ENCODE assay signal across 22 cellular contexts in genomic region chr2:1658394-1659151, GRCh38.
DNase-seq lines count a peak whose midpoint lies in the region; ATAC-seq and TF ChIP-seq lines count a peak whose summit lies in the region.
"Had no signal": no experiment of that assay in that cellular context is flagged by ENCODE, and none has a peak within 500 bp of the region (broad histone marks: within the 10 kb centered on the region; RNA-seq: fewer than 3 reads in every experiment).

No MANE protein-coding gene starts in this region.

- H3K9me3 Mint-ChIP-seq in brain (no peaks in the 10 kb centered on the region), neural crest cell (no peaks in the 10 kb centered on the region)
- H3K9me3 Mint-ChIP-seq: activated T-helper 1 cell treated with anti-CD3 and anti-CD28 coated beads, Interleukin-12 subunit alpha, Interleukin-12 subunit beta, Interleukin-2, Interleukin-4 antibody, amounts not matched to agents 30 ng/mL and 10 ng/mL and 1 ng/mL, durations not matched to agents 14 hours and 24 hours and 36 hours had no signal

- TF ChIP-seq CTCF in heart right ventricle (IDR thresholded peaks at IDR 0.05) (no peak), brain (conservative IDR thresholded peaks at IDR 0.05) (no peak), neural crest cell (conservative IDR thresholded peaks at IDR 0.05) (no peak), transverse colon (IDR thresholded peaks at IDR 0.05) (no peak)

- H3K27me3 Mint-ChIP-seq in brain: no peaks in the 10 kb centered on the region
- no peaks in the 10 kb centered on the region for H3K27me3 Mint-ChIP-seq in neural crest cell (ENCODE audit: low read depth)

- DNase-seq in Right ventricle myocardium superior (peak; percentile 25), heart right ventricle (no peak), neural crest cell (ENCODE audit: low read depth, low spot score) (no peak), transverse colon (peak; percentile 6), NCI-H1048 (lab: John Stamatoyannopoulos, UW) (no peak)
- DNase-seq: activated CD4-positive, alpha-beta T cell treated with anti-CD3 and anti-CD28 coated beads for 36 hours; brain microvascular endothelial cell; Caco-2; HCEC 1CT; KG1; mammary epithelial cell; NCI-H2081; NCI-H446 treated with DMSO at 0.1 percent for 48 hours; stimulated activated CD4-positive, alpha-beta T cell treated with anti-CD3 and anti-CD28 coated beads, Interleukin-2, amount 100 ng/mL, for 48 hours; stimulated activated naive CD8-positive, alpha-beta T cell treated with anti-CD3 and anti-CD28 coated beads, Interleukin-15, Interleukin-2, amounts not matched to agents 100 U/mL and 50 U/mL, for 24 hours; SW 1271 had no signal

- H3K4me3 ChIP-seq in heart right ventricle (no peak overlapping the region), transverse colon (no peak overlapping the region)
- H3K4me3 ChIP-seq: hepatocyte, upper lobe of left lung had no signal

- no peak for TF ChIP-seq EP300 in transverse colon (IDR thresholded peaks at IDR 0.05; ENCODE audit: low read depth)

- H3K36me3 Mint-ChIP-seq in brain (peaks cover 43% of the 10 kb centered on the region), neural crest cell (ENCODE audit: low read depth) (peaks cover 19% of the 10 kb centered on the region)

- H3K4me1 ChIP-seq in heart right ventricle (peaks cover 0 to 19% (median 8%) of the 10 kb centered on the region in 9 donors), transverse colon (peaks cover 0 to 1% (median under 1%) of the 10 kb centered on the region in 4 donors)
- H3K4me1 ChIP-seq: Caco-2 had no signal

- in situ Hi-C loops in transverse colon (cut with MboI; ENCODE audit: low pct_ligation_motif_present in 1 of 4, low pct_unique_long_range_greater_than_20kb in 1 of 4, low sequenced_read_pairs in 3 of 4): loop anchor here in 1 of 4 donors (10.0 kb wide), 1 partner anchor 86 kb away; the partner anchor contains the start of gene PXDN

- WGBS in heart right ventricle, 2 donors: 91 to 93% methylated on average over 26 of the region's 26 CpGs
- 90 to 91% methylated on average over 2 to 26 of the region's 26 CpGs for WGBS in transverse colon (ENCODE audit: low coverage in 1 of 2), 2 donors

- H3K36me3 ChIP-seq in heart right ventricle (peaks cover 0 to 60% (median 24%) of the 10 kb centered on the region in 9 donors), transverse colon (no peaks in the 10 kb centered on the region)

- TF ChIP-seq POLR2A in transverse colon (IDR thresholded peaks at IDR 0.05): no peak

- H3K9me3 ChIP-seq in heart right ventricle: no peaks in the 10 kb centered on the region
- H3K9me3 ChIP-seq in transverse colon: no peaks in the 10 kb centered on the region
- H3K9me3 ChIP-seq: Caco-2, upper lobe of left lung had no signal

- H3K27ac Mint-ChIP-seq in brain (peak overlapping the region in 3 of 5 experiments; percentile 44 to 67 (median 50)), neural crest cell (ENCODE audit: unreplicated experiment) (peak overlapping the region; percentile 79)
- H3K27ac Mint-ChIP-seq: activated CD4-positive, alpha-beta T cell treated with anti-CD3 and anti-CD28 coated beads for 36 hours; activated T-helper 1 cell treated with anti-CD3 and anti-CD28 coated beads, Interleukin-12 subunit alpha, Interleukin-12 subunit beta, Interleukin-2, Interleukin-4 antibody, amounts not matched to agents 30 ng/mL and 10 ng/mL and 1 ng/mL, durations not matched to agents 14 hours and 24 hours and 36 hours had no signal

- H3K4me1 Mint-ChIP-seq in brain (peaks cover 3% of the 10 kb centered on the region), neural crest cell (peaks cover 9% of the 10 kb centered on the region)
- H3K4me1 Mint-ChIP-seq: activated CD4-positive, alpha-beta T cell treated with anti-CD3 and anti-CD28 coated beads for 36 hours had no signal

- intact Hi-C loops in Right ventricle myocardium superior (cut with DNase I): no loop called here
- intact Hi-C loops in heart right ventricle (cut with DNase I): loop anchor here in 2 of 10 donors (10.0 kb wide), 1 partner anchor 86 kb away; the partner anchor contains the start of gene PXDN (in 2 of the 2)
- intact Hi-C loops in transverse colon (cut with DNase I; ENCODE audit: low total_unique reads): no loop called here

- no peak for ATAC-seq in Right ventricle myocardium superior (ENCODE audit: poor library complexity)
- no peak for ATAC-seq in heart right ventricle
- ATAC-seq in GM21529 (IDR thresholded peaks at IDR 0.05; ENCODE audit: unreplicated experiment): no peak
- ATAC-seq in esophagus mucosa: no peak
- ATAC-seq: activated CD4-positive, alpha-beta T cell treated with anti-CD3 and anti-CD28 coated beads for 36 hours; stimulated activated naive CD8-positive, alpha-beta T cell treated with anti-CD3 and anti-CD28 coated beads, Interleukin-15, Interleukin-2, amounts not matched to agents 100 U/mL and 50 U/mL, for 24 hours had no signal

- H3K27me3 ChIP-seq in heart right ventricle (peaks cover 0 to 10% (median 0%) of the 10 kb centered on the region in 7 donors), transverse colon (no peaks in the 10 kb centered on the region)
- H3K27me3 ChIP-seq: brain microvascular endothelial cell, hepatocyte, upper lobe of left lung had no signal

- H3K4me3 Mint-ChIP-seq in brain (no peak overlapping the region), neural crest cell (no peak overlapping the region)
- H3K4me3 Mint-ChIP-seq: activated CD4-positive, alpha-beta T cell treated with anti-CD3 and anti-CD28 coated beads for 36 hours; activated T-helper 1 cell treated with anti-CD3 and anti-CD28 coated beads, Interleukin-12 subunit alpha, Interleukin-12 subunit beta, Interleukin-2, Interleukin-4 antibody, amounts not matched to agents 30 ng/mL and 10 ng/mL and 1 ng/mL, durations not matched to agents 14 hours and 24 hours and 36 hours had no signal

- peak overlapping the region in 1 of 10 donors; percentile 21 for H3K27ac ChIP-seq in heart right ventricle
- no peak overlapping the region for H3K27ac ChIP-seq in transverse colon
- H3K27ac ChIP-seq: brain microvascular endothelial cell, hepatocyte, upper lobe of left lung had no signal

Comparison
In these comparisons a context has a peak if more than half of its experiments do, and no peak if none do; other contexts are left out.
1. DNase-seq: peak in Right ventricle myocardium superior (single experiment) and transverse colon (single experiment); none in heart right ventricle (0 of 2), neural crest cell (single experiment) and NCI-H1048 (single experiment).